In the genomic region with DNA sequence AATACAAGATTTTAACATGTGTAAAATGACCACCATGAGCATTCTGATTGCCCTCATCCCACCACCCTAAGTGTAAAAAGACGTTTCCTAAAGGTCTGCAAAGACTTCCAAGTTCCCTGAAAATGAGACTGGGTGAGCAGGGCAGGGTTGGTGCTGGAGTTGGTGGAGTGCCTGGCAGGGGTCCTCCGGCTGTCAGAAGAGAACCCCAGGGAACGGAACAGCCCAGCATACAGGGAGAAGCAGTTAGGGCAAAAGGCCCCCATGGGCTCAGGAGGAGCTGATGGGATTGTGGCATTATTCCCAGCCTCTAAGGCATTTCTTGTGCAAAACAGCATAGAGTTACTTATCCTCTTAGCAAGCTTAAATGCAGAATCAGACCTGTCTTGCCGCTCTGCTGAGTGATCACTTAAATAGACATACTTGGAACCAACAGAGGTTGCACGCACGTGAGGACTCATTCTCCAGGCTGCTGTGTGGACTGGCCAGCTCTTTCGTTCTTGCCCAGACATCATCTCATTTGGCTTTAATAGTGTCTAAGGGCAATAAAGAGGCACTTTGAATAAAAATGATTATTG, we compare ENCODE assay signal across 26 cellular contexts. TPM values are rescaled to one million over a fixed set of nuclear protein-coding genes. Genes with fewer than 3 reads are reported as not detected.
DNase-seq lines count a peak whose midpoint lies in the region; ATAC-seq, FAIRE-seq and TF ChIP-seq lines count a peak whose summit lies in the region.
"Had no signal": no experiment of that assay in that cellular context is flagged by ENCODE, and none has a peak within 500 bp of the region (broad histone marks: within the 10 kb centered on the region; RNA-seq: fewer than 3 reads in every experiment).

No MANE protein-coding gene starts in this region.

- no peaks in the 10 kb centered on the region for H3K9me3 ChIP-seq in hepatocyte (ENCODE audit: low read depth)
- peaks cover 7 to 13% of the 10 kb centered on the region in 2 donors for H3K9me3 ChIP-seq in neuronal stem cell (replicated peaks in 1 of 2; ENCODE audit: control insufficient read depth in 2 of 2, insufficient read depth in 1 of 2, low read depth in 1 of 2, low read length in 2 of 2)
- H3K9me3 ChIP-seq: A549 had no signal

- no peak overlapping the region for H2BK120ac ChIP-seq in neuronal stem cell (ENCODE audit: low read depth, low read length)

- no peak overlapping the region for H3K9ac ChIP-seq in neuronal stem cell (ENCODE audit: low read depth, low read length, poor library complexity)

- no peaks in the 10 kb centered on the region for H3K79me1 ChIP-seq in neuronal stem cell (ENCODE audit: low read depth, low read length)

- peaks cover 6% of the 10 kb centered on the region for H3K27me3 Mint-ChIP-seq in GM23338 (ENCODE audit: insufficient read depth, low read depth, poor library complexity)
- H3K27me3 Mint-ChIP-seq: B cell had no signal

- H3K27ac Mint-ChIP-seq in GM23338 = 0 out of 2 replicates have a peak overlapping the region, but pooled peaks have one; percentile 47
- H3K27ac Mint-ChIP-seq: B cell had no signal

- H3F3A ChIP-seq in GM23338 (replicated peaks; ENCODE audit: low read depth) = no peaks in the 10 kb centered on the region

- no peak for ATAC-seq in GM23338
- no peak for ATAC-seq in HG02884 (IDR thresholded peaks at IDR 0.05; ENCODE audit: unreplicated experiment)
- ATAC-seq in HG03108 (IDR thresholded peaks at IDR 0.05; ENCODE audit: unreplicated experiment) = no peak
- ATAC-seq: A549, GM12878, HepG2, K562 had no signal

- H4K8ac ChIP-seq in neuronal stem cell (ENCODE audit: low read depth, low read length) = no peak overlapping the region

- no peaks in the 10 kb centered on the region for H3K4me1 ChIP-seq in GM23338 (ENCODE audit: insufficient read depth)
- H3K4me1 ChIP-seq in hepatocyte (ENCODE audit: insufficient read depth) = no peaks in the 10 kb centered on the region
- H3K4me1 ChIP-seq in neuronal stem cell (ENCODE audit: control insufficient read depth in 2 of 2, insufficient read depth in 1 of 2, low read depth in 1 of 2, low read length in 2 of 2) = no peaks in the 10 kb centered on the region
- H3K4me1 ChIP-seq: A549 had no signal

- intact Hi-C loops in posterior cingulate gyrus (cut with DNase I) = no loop called here

- H2BK5ac ChIP-seq in neuronal stem cell (ENCODE audit: low read length) = no peak overlapping the region

- no peaks in the 10 kb centered on the region for H4K20me1 ChIP-seq in GM23338 (replicated peaks; ENCODE audit: insufficient read depth)
- H4K20me1 ChIP-seq in hepatocyte (ENCODE audit: insufficient read depth, poor library complexity, severe bottlenecking) = no peaks in the 10 kb centered on the region

- H3K9me3 Mint-ChIP-seq in GM23338 = peaks cover 15% of the 10 kb centered on the region; the same call in 2 of the 3 replicates

- H3K79me2 ChIP-seq in GM23338 (replicated peaks; ENCODE audit: insufficient read depth) = no peaks in the 10 kb centered on the region
- no peaks in the 10 kb centered on the region for H3K79me2 ChIP-seq in hepatocyte

- DNase-seq in D721Med (ENCODE audit: insufficient read length, low spot score) = peak; percentile 79
- no peak for DNase-seq in GM23338 (ENCODE audit: low spot score)
- peak; percentile 2 for DNase-seq in coronary artery (ENCODE audit: low spot score)
- DNase-seq in hepatocyte (ENCODE audit: low spot score) = peak; percentile 16
- no peak for DNase-seq in neuronal stem cell (ENCODE audit: low spot score)
- no peak for DNase-seq in posterior cingulate gyrus
- DNase-seq: MM.1S, NCI-H1105, NCI-H146, NCI-H2029 treated with DMSO at 0.1 percent for 48 hours, NCI-H446, NCI-H526, PC-9, RPMI8226, SHP77, SW 1271 had no signal

- H3K27ac ChIP-seq in GM23338 (ENCODE audit: low read depth) (no peak overlapping the region), coronary artery (no peak overlapping the region), hepatocyte (peak overlapping the region; percentile 45), neuronal stem cell (replicated peaks; ENCODE audit: low read length) (no peak overlapping the region)
- H3K27ac ChIP-seq: A549, PC-9, SK-N-MC had no signal

- no peaks in the 10 kb centered on the region for H3K27me3 ChIP-seq in GM23338 (ENCODE audit: insufficient read depth)
- no peaks in the 10 kb centered on the region for H3K27me3 ChIP-seq in hepatocyte
- H3K27me3 ChIP-seq in neuronal stem cell (ENCODE audit: control insufficient read depth in 3 of 3, insufficient read depth in 3 of 3, low read depth in 1 of 3, low read length in 3 of 3) = no peaks in the 10 kb centered on the region

- H3K4me1 Mint-ChIP-seq in GM23338 = peaks cover 8% of the 10 kb centered on the region; the same call in 2 of the 3 replicates
- H3K4me1 Mint-ChIP-seq: B cell, CD14-positive monocyte had no signal

- H3K4me3 ChIP-seq in GM23338 = no peak overlapping the region
- no peak overlapping the region for H3K4me3 ChIP-seq in coronary artery
- no peak overlapping the region for H3K4me3 ChIP-seq in hepatocyte
- no peak overlapping the region for H3K4me3 ChIP-seq in neuronal stem cell (ENCODE audit: low read length in 2 of 2)
- H3K4me3 ChIP-seq: A549, GM12878, K562, PC-9, SK-N-MC had no signal

- no peak overlapping the region; the same call in 2 of the 3 replicates for H3K4me3 Mint-ChIP-seq in GM23338
- H3K4me3 Mint-ChIP-seq: B cell, CD14-positive monocyte had no signal

- peaks cover 58% of the 10 kb centered on the region for H3K36me3 Mint-ChIP-seq in GM23338 (ENCODE audit: low read depth)

- no peak overlapping the region for H2BK12ac ChIP-seq in neuronal stem cell (ENCODE audit: low read length)

- H2BK15ac ChIP-seq in neuronal stem cell (ENCODE audit: low read length) = no peak overlapping the region

- no peak overlapping the region for H4K91ac ChIP-seq in neuronal stem cell (ENCODE audit: low read depth, low read length, poor library complexity)

- no peak overlapping the region for H2AK5ac ChIP-seq in neuronal stem cell (ENCODE audit: low read depth, low read length)

- TF ChIP-seq CTCF in D721Med (IDR thresholded peaks at IDR 0.05; ENCODE audit: insufficient read depth, missing control alignments) = no peak
- no peak for TF ChIP-seq CTCF in GM23338 (conservative IDR thresholded peaks at IDR 0.05; ENCODE audit: low read depth in 2 of 2)
- no peak for TF ChIP-seq CTCF in coronary artery (IDR thresholded peaks at IDR 0.05)
- TF ChIP-seq CTCF in hepatocyte (IDR thresholded peaks at IDR 0.05; ENCODE audit: poor library complexity) = no peak

- peaks cover 10% of the 10 kb centered on the region; the same call in 1 of the 2 replicates for H3K36me3 ChIP-seq in GM23338 (ENCODE audit: insufficient read depth)
- no peaks in the 10 kb centered on the region for H3K36me3 ChIP-seq in hepatocyte (replicated peaks; ENCODE audit: insufficient read depth, low read depth)
- H3K36me3 ChIP-seq in neuronal stem cell (replicated peaks in 1 of 2; ENCODE audit: control insufficient read depth in 2 of 2, insufficient read depth in 2 of 2, low read length in 2 of 2) = peaks cover 9 to 49% of the 10 kb centered on the region in 2 donors

- 78% methylated on average over 7 of the region's 7 CpGs for WGBS in hepatocyte (ENCODE audit: low lambda C conversion rate, missing lambda C conversion rate)
- no CpG with 5 or more reads among the region's 7 CpGs for WGBS in neuronal stem cell (ENCODE audit: extremely low coverage in 2 of 2, insufficient read length in 2 of 2, insufficient replicate concordance in 1 of 2), 2 donors

- H2AFZ ChIP-seq in GM23338 (no peak overlapping the region), hepatocyte (no peak overlapping the region), neuronal stem cell (ENCODE audit: low read length) (no peak overlapping the region)
- H2AFZ ChIP-seq: PC-9 had no signal

- no peak overlapping the region for H3K23ac ChIP-seq in neuronal stem cell (ENCODE audit: low read depth, low read length, poor library complexity)

- no peak overlapping the region for H3K14ac ChIP-seq in neuronal stem cell (ENCODE audit: low read length)

- no peak overlapping the region for H3K4me2 ChIP-seq in GM23338
- no peak overlapping the region for H3K4me2 ChIP-seq in hepatocyte
- H3K4me2 ChIP-seq in neuronal stem cell (ENCODE audit: insufficient read depth, low read length, poor library complexity, severe bottlenecking) = no peak overlapping the region
- H3K4me2 ChIP-seq: A549, PC-9 had no signal

- H3K18ac ChIP-seq in neuronal stem cell (ENCODE audit: low read length) = no peak overlapping the region

- no peaks in the 10 kb centered on the region for H3K9me2 ChIP-seq in GM23338 (ENCODE audit: insufficient read depth)
- no peaks in the 10 kb centered on the region for H3K9me2 ChIP-seq in hepatocyte (replicated peaks; ENCODE audit: insufficient read depth)

- no peak overlapping the region for H3K4ac ChIP-seq in neuronal stem cell (ENCODE audit: low read length)

- peak; percentile 84 for FAIRE-seq in D721Med (lab: Jason Lieb, UNC)
- FAIRE-seq: A549, GM12878, H54, HepG2, K562 had no signal

TF ChIP-seq in GM23338, 12 proteins besides CTCF, POLR2A, EP300 and RAD21:
- TF ChIP-seq ZNF114 (CRISPR knock-in tag; IDR thresholded peaks at IDR 0.05) = no peak

RNA-seq across cellular contexts. Expression of a gene that starts 36.0 kb away (rescaled TPM):
- total RNA-seq in GM23338 (2014; rRNA removed; shearing (Covaris generic)) = 3.0 and 3.3 TPM in 2 replicates
- polyA plus RNA-seq in GM23338 (2016; fragmentation: Nextera tagmentation; extraction: Ambion mirVana) = 1.6 and 2.3 TPM in 2 replicates
- 7.1 and 8.2 TPM in 2 replicates for total RNA-seq in hepatocyte
- polyA plus RNA-seq in hepatocyte = 5.5 and 12.5 TPM in 2 replicates
- polyA plus RNA-seq in neuronal stem cell (2013, experiment 1 of 2) = 1.5 TPM
- polyA plus RNA-seq in neuronal stem cell (2013, experiment 2 of 2) = 1.1 TPM

Comparison
In these comparisons a context has a peak if more than half of its experiments do, and no peak if none do; other contexts are left out.
1. DNase-seq: peak in D721Med (single experiment), coronary artery (single experiment) and hepatocyte (single experiment); none in GM23338 (single experiment), neuronal stem cell (single experiment) and posterior cingulate gyrus (0 of 10).